2 cellular contexts compared by ENCODE assay signal in the genomic region with DNA sequence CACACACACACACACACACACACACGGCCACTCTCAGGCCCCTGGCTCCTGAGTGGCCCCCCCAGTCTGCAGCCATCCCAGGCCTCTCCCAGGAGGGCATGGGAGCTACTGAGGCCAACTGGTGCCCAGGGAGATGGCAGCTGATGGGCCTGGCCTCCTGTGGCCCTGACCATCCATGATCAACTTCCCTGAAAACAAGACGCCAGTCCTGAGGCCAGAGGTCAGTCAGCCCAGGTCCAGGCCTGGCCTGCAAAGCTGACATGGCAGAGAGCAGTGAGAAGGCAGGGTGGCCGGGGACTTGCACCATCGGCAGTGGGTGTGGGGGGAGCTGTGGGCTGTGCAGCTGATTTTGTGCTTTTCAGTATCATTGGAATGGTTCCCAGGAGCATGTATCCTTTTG.
TF ChIP-seq lines count a peak whose summit lies in the region.

No MANE protein-coding gene starts in this region.

TF ChIP-seq in HepG2, 621 proteins besides CTCF, POLR2A, EP300 and RAD21 (continues in another document):
- TF ChIP-seq AGO1 (IDR thresholded peaks at IDR 0.05; ENCODE audit: low read depth, low read length, poor library complexity, severe bottlenecking) (no peak), HNF4G (IDR thresholded peaks at IDR 0.05; ENCODE audit: borderline replicate concordance, low read depth, low read length) (no peak), HNF4G (CRISPR knock-in tag; IDR thresholded peaks at IDR 0.05; ENCODE audit: borderline replicate concordance, low read depth) (no peak), PHF8 (CRISPR knock-in tag; IDR thresholded peaks at IDR 0.05) (no peak), HNRNPK (IDR thresholded peaks at IDR 0.05; ENCODE audit: low read depth, low read length, poor library complexity, severe bottlenecking) (no peak), ZNF615 (CRISPR knock-in tag; IDR thresholded peaks at IDR 0.05; ENCODE audit: borderline replicate concordance) (no peak)
- TF ChIP-seq, protein P1, sequence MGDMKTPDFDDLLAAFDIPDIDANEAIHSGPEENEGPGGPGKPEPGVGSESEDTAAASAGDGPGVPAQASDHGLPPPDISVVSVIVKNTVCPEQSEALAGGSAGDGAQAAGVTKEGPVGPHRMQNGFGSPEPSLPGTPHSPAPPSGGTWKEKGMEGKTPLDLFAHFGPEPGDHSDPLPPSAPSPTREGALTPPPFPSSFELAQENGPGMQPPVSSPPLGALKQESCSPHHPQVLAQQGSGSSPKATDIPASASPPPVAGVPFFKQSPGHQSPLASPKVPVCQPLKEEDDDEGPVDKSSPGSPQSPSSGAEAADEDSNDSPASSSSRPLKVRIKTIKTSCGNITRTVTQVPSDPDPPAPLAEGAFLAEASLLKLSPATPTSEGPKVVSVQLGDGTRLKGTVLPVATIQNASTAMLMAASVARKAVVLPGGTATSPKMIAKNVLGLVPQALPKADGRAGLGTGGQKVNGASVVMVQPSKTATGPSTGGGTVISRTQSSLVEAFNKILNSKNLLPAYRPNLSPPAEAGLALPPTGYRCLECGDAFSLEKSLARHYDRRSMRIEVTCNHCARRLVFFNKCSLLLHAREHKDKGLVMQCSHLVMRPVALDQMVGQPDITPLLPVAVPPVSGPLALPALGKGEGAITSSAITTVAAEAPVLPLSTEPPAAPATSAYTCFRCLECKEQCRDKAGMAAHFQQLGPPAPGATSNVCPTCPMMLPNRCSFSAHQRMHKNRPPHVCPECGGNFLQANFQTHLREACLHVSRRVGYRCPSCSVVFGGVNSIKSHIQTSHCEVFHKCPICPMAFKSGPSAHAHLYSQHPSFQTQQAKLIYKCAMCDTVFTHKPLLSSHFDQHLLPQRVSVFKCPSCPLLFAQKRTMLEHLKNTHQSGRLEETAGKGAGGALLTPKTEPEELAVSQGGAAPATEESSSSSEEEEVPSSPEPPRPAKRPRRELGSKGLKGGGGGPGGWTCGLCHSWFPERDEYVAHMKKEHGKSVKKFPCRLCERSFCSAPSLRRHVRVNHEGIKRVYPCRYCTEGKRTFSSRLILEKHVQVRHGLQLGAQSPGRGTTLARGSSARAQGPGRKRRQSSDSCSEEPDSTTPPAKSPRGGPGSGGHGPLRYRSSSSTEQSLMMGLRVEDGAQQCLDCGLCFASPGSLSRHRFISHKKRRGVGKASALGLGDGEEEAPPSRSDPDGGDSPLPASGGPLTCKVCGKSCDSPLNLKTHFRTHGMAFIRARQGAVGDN (CRISPR knock-in tag; IDR thresholded peaks at IDR 0.05): no peak
- TF ChIP-seq, protein P2, sequence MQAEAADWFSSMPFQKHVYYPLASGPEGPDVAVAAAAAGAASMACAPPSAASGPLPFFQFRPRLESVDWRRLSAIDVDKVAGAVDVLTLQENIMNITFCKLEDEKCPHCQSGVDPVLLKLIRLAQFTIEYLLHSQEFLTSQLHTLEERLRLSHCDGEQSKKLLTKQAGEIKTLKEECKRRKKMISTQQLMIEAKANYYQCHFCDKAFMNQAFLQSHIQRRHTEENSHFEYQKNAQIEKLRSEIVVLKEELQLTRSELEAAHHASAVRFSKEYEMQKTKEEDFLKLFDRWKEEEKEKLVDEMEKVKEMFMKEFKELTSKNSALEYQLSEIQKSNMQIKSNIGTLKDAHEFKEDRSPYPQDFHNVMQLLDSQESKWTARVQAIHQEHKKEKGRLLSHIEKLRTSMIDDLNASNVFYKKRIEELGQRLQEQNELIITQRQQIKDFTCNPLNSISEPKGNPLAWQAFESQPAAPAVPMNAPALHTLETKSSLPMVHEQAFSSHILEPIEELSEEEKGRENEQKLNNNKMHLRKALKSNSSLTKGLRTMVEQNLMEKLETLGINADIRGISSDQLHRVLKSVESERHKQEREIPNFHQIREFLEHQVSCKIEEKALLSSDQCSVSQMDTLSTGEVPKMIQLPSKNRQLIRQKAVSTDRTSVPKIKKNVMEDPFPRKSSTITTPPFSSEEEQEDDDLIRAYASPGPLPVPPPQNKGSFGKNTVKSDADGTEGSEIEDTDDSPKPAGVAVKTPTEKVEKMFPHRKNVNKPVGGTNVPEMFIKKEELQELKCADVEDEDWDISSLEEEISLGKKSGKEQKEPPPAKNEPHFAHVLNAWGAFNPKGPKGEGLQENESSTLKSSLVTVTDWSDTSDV (CRISPR knock-in tag; IDR thresholded peaks at IDR 0.05): no peak
- TF ChIP-seq, protein P3, sequence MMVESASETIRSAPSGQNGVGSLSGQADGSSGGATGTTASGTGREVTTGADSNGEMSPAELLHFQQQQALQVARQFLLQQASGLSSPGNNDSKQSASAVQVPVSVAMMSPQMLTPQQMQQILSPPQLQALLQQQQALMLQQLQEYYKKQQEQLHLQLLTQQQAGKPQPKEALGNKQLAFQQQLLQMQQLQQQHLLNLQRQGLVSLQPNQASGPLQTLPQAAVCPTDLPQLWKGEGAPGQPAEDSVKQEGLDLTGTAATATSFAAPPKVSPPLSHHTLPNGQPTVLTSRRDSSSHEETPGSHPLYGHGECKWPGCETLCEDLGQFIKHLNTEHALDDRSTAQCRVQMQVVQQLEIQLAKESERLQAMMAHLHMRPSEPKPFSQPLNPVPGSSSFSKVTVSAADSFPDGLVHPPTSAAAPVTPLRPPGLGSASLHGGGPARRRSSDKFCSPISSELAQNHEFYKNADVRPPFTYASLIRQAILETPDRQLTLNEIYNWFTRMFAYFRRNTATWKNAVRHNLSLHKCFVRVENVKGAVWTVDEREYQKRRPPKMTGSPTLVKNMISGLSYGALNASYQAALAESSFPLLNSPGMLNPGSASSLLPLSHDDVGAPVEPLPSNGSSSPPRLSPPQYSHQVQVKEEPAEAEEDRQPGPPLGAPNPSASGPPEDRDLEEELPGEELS (CRISPR knock-in tag; IDR thresholded peaks at IDR 0.05): no peak
- TF ChIP-seq, protein P4, sequence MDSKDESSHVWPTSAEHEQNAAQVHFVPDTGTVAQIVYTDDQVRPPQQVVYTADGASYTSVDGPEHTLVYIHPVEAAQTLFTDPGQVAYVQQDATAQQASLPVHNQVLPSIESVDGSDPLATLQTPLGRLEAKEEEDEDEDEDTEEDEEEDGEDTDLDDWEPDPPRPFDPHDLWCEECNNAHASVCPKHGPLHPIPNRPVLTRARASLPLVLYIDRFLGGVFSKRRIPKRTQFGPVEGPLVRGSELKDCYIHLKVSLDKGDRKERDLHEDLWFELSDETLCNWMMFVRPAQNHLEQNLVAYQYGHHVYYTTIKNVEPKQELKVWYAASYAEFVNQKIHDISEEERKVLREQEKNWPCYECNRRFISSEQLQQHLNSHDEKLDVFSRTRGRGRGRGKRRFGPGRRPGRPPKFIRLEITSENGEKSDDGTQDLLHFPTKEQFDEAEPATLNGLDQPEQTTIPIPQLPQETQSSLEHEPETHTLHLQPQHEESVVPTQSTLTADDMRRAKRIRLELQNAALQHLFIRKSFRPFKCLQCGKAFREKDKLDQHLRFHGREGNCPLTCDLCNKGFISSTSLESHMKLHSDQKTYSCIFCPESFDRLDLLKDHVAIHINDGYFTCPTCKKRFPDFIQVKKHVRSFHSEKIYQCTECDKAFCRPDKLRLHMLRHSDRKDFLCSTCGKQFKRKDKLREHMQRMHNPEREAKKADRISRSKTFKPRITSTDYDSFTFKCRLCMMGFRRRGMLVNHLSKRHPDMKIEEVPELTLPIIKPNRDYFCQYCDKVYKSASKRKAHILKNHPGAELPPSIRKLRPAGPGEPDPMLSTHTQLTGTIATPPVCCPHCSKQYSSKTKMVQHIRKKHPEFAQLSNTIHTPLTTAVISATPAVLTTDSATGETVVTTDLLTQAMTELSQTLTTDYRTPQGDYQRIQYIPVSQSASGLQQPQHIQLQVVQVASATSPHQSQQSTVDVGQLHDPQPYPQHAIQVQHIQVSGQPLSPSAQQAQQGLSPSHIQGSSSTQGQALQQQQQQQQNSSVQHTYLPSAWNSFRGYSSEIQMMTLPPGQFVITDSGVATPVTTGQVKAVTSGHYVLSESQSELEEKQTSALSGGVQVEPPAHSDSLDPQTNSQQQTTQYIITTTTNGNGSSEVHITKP (CRISPR knock-in tag; IDR thresholded peaks at IDR 0.05; ENCODE audit: low read depth): no peak

TF ChIP-seq in neural cell, 6 proteins besides CTCF, POLR2A, EP300 and RAD21:
- no peak for TF ChIP-seq TAF1 (IDR thresholded peaks at IDR 0.05; ENCODE audit: low read depth)
- no peak for TF ChIP-seq SMC3 (conservative IDR thresholded peaks at IDR 0.05; ENCODE audit: poor library complexity)
- no peak for TF ChIP-seq POLR2AphosphoS5 (IDR thresholded peaks at IDR 0.05)
- no peak for TF ChIP-seq EZH2 (IDR thresholded peaks at IDR 0.05; ENCODE audit: borderline replicate concordance, insufficient read depth, low read length, poor library complexity, severe bottlenecking)
- TF ChIP-seq, protein P5, sequence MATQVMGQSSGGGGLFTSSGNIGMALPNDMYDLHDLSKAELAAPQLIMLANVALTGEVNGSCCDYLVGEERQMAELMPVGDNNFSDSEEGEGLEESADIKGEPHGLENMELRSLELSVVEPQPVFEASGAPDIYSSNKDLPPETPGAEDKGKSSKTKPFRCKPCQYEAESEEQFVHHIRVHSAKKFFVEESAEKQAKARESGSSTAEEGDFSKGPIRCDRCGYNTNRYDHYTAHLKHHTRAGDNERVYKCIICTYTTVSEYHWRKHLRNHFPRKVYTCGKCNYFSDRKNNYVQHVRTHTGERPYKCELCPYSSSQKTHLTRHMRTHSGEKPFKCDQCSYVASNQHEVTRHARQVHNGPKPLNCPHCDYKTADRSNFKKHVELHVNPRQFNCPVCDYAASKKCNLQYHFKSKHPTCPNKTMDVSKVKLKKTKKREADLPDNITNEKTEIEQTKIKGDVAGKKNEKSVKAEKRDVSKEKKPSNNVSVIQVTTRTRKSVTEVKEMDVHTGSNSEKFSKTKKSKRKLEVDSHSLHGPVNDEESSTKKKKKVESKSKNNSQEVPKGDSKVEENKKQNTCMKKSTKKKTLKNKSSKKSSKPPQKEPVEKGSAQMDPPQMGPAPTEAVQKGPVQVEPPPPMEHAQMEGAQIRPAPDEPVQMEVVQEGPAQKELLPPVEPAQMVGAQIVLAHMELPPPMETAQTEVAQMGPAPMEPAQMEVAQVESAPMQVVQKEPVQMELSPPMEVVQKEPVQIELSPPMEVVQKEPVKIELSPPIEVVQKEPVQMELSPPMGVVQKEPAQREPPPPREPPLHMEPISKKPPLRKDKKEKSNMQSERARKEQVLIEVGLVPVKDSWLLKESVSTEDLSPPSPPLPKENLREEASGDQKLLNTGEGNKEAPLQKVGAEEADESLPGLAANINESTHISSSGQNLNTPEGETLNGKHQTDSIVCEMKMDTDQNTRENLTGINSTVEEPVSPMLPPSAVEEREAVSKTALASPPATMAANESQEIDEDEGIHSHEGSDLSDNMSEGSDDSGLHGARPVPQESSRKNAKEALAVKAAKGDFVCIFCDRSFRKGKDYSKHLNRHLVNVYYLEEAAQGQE (IDR thresholded peaks at IDR 0.05; ENCODE audit: borderline replicate concordance): no peak
- TF ChIP-seq MXI1 (conservative IDR thresholded peaks at IDR 0.05; ENCODE audit: poor library complexity, severe bottlenecking): no peak
